21 cellular contexts compared by ENCODE assay signal in the genomic region with DNA sequence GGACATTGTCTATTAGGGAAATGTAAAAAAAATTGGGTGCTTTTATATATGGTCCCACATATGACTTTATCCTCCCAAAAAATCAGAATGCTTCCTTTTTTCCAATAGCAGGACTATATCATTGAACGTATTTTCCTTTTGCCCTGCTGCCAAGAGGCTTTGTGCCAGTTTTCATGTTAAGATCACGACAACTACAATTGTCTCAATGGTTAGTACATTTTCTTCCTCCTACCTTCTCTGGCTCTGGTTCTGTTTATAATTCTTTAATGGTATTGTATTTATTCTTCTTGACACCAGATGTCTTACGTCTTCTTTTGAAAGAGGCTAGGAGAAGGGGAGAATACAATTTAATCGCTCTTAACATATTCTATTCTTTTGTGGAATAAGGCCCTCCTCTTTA.
A peak's percentile ranks its signal among the peaks of the same experiment; 100 is the strongest.
DNase-seq lines count a peak whose midpoint lies in the region; ATAC-seq and TF ChIP-seq lines count a peak whose summit lies in the region.
"Had no signal": no experiment of that assay in that cellular context is flagged by ENCODE, and none has a peak within 500 bp of the region (broad histone marks: within the 10 kb centered on the region; RNA-seq: fewer than 3 reads in every experiment).

No MANE protein-coding gene starts in this region.

- H3K4me3 ChIP-seq in esophagus muscularis mucosa (no peak overlapping the region), gastroesophageal sphincter (no peak overlapping the region), rectal smooth muscle tissue (ENCODE audit: low read length) (no peak overlapping the region), skeletal muscle tissue (ENCODE audit: low read length in 3 of 3) (no peak overlapping the region)
- H3K4me3 ChIP-seq: A549; BLaER1 treated with 17β-estradiol and CSF1 and Interleukin-3, amounts not matched to agents 10 nM and 100 nM; HAP-1 had no signal

- intact Hi-C loops in esophagus muscularis mucosa (cut with DNase I), result no loop called here
- intact Hi-C loops in posterior cingulate gyrus (cut with DNase I), result no loop called here

- TF ChIP-seq POLR2A in esophagus muscularis mucosa (IDR thresholded peaks at IDR 0.05; ENCODE audit: low read depth) (no peak), gastroesophageal sphincter (IDR thresholded peaks at IDR 0.05) (no peak)

- H3K9ac ChIP-seq in rectal smooth muscle tissue (ENCODE audit: low read length), result no peak overlapping the region
- H3K9ac ChIP-seq in skeletal muscle tissue (ENCODE audit: low read depth in 1 of 3, low read length in 3 of 3), result no peak overlapping the region
- H3K9ac ChIP-seq: BLaER1 treated with 17β-estradiol and CSF1 and Interleukin-3, amounts not matched to agents 10 nM and 100 nM had no signal

- H3K27ac ChIP-seq in esophagus muscularis mucosa (replicated peaks in 1 of 4) (peak overlapping the region; percentile 58 to 77 (median 76)), gastroesophageal sphincter (peak overlapping the region; percentile 53 to 81 (median 70)), rectal smooth muscle tissue (ENCODE audit: low read depth, low read length) (peak overlapping the region; percentile 65), skeletal muscle tissue (ENCODE audit: low read depth, low read length) (peak overlapping the region; percentile 26)
- H3K27ac ChIP-seq: A549; BLaER1 treated with 17β-estradiol and CSF1 and Interleukin-3, amounts not matched to agents 10 nM and 100 nM had no signal

- DNase-seq in esophagus muscularis mucosa (ENCODE audit: extremely low spot score), result no peak
- DNase-seq in GF-D8 (lab: John Stamatoyannopoulos, UW), result no peak
- DNase-seq in posterior cingulate gyrus, result no peak
- no peak for DNase-seq in putamen (ENCODE audit: low spot score)
- DNase-seq: 8988T; ACHN; AML-193; BE2C; Calu3; CD4-positive, alpha-beta memory T cell; COR-L47; DMS53; DMS79 treated with DMSO at 0.1 percent for 48 hours; GOT3; HFFc6 had no signal

- WGBS in esophagus muscularis mucosa, result 39% methylated on average over 4 of the region's 4 CpGs
- 20 to 29% methylated on average over 2 to 4 of the region's 4 CpGs for WGBS in gastroesophageal sphincter (ENCODE audit: low coverage in 1 of 2), 2 donors

- H3K4me1 ChIP-seq in esophagus muscularis mucosa (peaks cover 20 to 54% (median 47%) of the 10 kb centered on the region in 4 donors), gastroesophageal sphincter (peaks cover 6 to 53% (median 7%) of the 10 kb centered on the region in 3 donors), rectal smooth muscle tissue (ENCODE audit: control insufficient read depth, insufficient read depth, low read length) (peaks cover 14% of the 10 kb centered on the region), skeletal muscle tissue (ENCODE audit: control insufficient read depth in 3 of 3, insufficient read depth in 3 of 3, low read length in 3 of 3) (peaks cover 14 to 32% (median 28%) of the 10 kb centered on the region in 3 donors)
- H3K4me1 ChIP-seq: A549; BE2C; BLaER1 treated with 17β-estradiol and CSF1 and Interleukin-3, amounts not matched to agents 10 nM and 100 nM; HAP-1 had no signal

- no peaks in the 10 kb centered on the region for H3K9me3 ChIP-seq in esophagus muscularis mucosa
- no peaks in the 10 kb centered on the region for H3K9me3 ChIP-seq in gastroesophageal sphincter
- H3K9me3 ChIP-seq in skeletal muscle tissue (ENCODE audit: control insufficient read depth in 3 of 3, low read length in 3 of 3), result no peaks in the 10 kb centered on the region
- H3K9me3 ChIP-seq: A549, BE2C, HAP-1 had no signal

- TF ChIP-seq EP300 in esophagus muscularis mucosa (IDR thresholded peaks at IDR 0.05) (peak; percentile 3), gastroesophageal sphincter (IDR thresholded peaks at IDR 0.05) (no peak)

- H3K36me3 ChIP-seq in esophagus muscularis mucosa, result no peaks in the 10 kb centered on the region
- no peaks in the 10 kb centered on the region for H3K36me3 ChIP-seq in gastroesophageal sphincter
- no peaks in the 10 kb centered on the region for H3K36me3 ChIP-seq in rectal smooth muscle tissue (ENCODE audit: control insufficient read depth, insufficient read depth, low read length)
- peaks cover 0 to 1% (median 0%) of the 10 kb centered on the region in 3 donors for H3K36me3 ChIP-seq in skeletal muscle tissue (ENCODE audit: control insufficient read depth in 3 of 3, insufficient read depth in 3 of 3, low read length in 3 of 3)
- H3K36me3 ChIP-seq: HAP-1 had no signal

- ATAC-seq in gastroesophageal sphincter, result no peak
- ATAC-seq: A549 had no signal

- no peaks in the 10 kb centered on the region for H3K27me3 ChIP-seq in esophagus muscularis mucosa
- no peaks in the 10 kb centered on the region for H3K27me3 ChIP-seq in gastroesophageal sphincter
- H3K27me3 ChIP-seq in rectal smooth muscle tissue (ENCODE audit: control insufficient read depth, insufficient read depth, low read length), result no peaks in the 10 kb centered on the region
- no peaks in the 10 kb centered on the region for H3K27me3 ChIP-seq in skeletal muscle tissue (ENCODE audit: control insufficient read depth in 3 of 3, insufficient read depth in 3 of 3, low read length in 3 of 3)
- H3K27me3 ChIP-seq: BE2C; BLaER1 treated with 17β-estradiol and CSF1 and Interleukin-3, amounts not matched to agents 10 nM and 100 nM had no signal

- TF ChIP-seq CTCF in esophagus muscularis mucosa (IDR thresholded peaks at IDR 0.05), result no peak
- TF ChIP-seq CTCF in gastroesophageal sphincter (IDR thresholded peaks at IDR 0.05), result no peak
